ENCODE assay signal across 16 cellular contexts in the genomic region with DNA sequence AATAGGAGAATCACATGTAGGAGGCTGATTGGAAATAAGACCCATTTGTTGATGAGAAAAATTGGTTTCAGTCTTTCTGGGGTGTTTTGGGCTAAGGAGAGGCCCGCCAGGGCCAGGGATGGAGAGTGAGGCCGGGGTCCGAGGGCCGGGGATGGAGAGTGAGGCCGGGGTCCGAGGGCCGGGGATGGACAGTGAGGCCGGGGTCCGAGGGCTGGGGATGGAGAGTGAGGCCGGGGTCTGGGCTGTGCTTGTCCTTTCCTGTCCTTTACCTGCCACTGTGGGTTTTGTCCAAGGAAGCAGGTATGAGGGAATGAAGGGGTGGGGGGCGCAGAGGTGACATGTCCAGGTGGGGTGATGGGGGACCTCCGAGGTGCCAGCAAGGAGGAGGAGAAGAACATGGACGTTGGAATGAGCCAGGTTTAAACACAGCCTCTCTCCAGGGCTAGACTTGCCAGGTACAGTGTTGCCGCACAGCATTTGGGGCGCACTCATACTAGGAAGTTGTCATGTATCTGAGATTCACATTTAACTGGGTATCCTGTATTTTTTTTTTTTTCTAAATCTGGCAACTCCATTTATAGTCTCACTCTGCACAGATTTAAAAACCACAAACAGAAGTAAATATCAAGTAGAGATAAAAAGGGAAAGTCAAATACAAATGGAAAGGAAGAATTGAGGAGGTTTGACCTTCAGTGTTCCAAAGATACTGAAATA. TPM values are rescaled to one million over a fixed set of nuclear protein-coding genes. Genes with fewer than 3 reads are reported as not detected.
DNase-seq lines count a peak whose midpoint lies in the region; ATAC-seq and TF ChIP-seq lines count a peak whose summit lies in the region.
"Had no signal": no experiment of that assay in that cellular context is flagged by ENCODE, and none has a peak within 500 bp of the region (broad histone marks: within the 10 kb centered on the region; RNA-seq: fewer than 3 reads in every experiment).

No MANE protein-coding gene starts in this region.

- peaks cover 14% of the 10 kb centered on the region for H3K36me3 ChIP-seq in BLaER1
- no peaks in the 10 kb centered on the region for H3K36me3 ChIP-seq in CD8-positive, alpha-beta T cell (ENCODE audit: insufficient read depth, low read length)
- no peaks in the 10 kb centered on the region for H3K36me3 ChIP-seq in esophagus muscularis mucosa
- H3K36me3 ChIP-seq in OCI-LY7 (ENCODE audit: insufficient read depth, low read length): no peaks in the 10 kb centered on the region
- H3K36me3 ChIP-seq: adrenal gland, heart right ventricle, right atrium auricular region, vagina had no signal

- whole genome bisulfite sequencing in esophagus muscularis mucosa: 88% methylated on average over 15 of the region's 15 CpGs

- H2AFZ ChIP-seq in OCI-LY7 (ENCODE audit: low read length): no peak overlapping the region

- peaks cover 68% of the 10 kb centered on the region for H4K20me1 ChIP-seq in BLaER1
- H4K20me1 ChIP-seq in OCI-LY7 (ENCODE audit: insufficient read depth, low read length): no peaks in the 10 kb centered on the region

- no peaks in the 10 kb centered on the region for H3K9me2 ChIP-seq in OCI-LY7 (ENCODE audit: insufficient read depth, low read length)

- intact Hi-C loops in CD8-positive, alpha-beta T cell (cut with DNase I, micrococcal nuclease): loop anchor here (1.0 to 2.0 kb wide), 4 partner anchors 9 to 99 kb away; no protein-coding TSS in a partner anchor
- intact Hi-C loops in activated T-helper 1 cell treated with anti-CD3 and anti-CD28 coated beads, Interleukin-12 subunit alpha, Interleukin-12 subunit beta, Interleukin-2, Interleukin-4 antibody, amounts not matched to agents 30 ng/mL and 10 ng/mL and 1 ng/mL, durations not matched to agents 14 hours and 24 hours and 36 hours (cut with micrococcal nuclease): loop anchor here (2.0 kb wide), 1 partner anchor 179 kb away; no protein-coding TSS in a partner anchor
- intact Hi-C loops in esophagus muscularis mucosa (cut with DNase I) (no loop called here), OCI-LY7 (cut with micrococcal nuclease; ENCODE audit: unreplicated experiment) (no loop called here)

- H3K27me3 Mint-ChIP-seq in CD8-positive, alpha-beta T cell (ENCODE audit: low read depth): peaks cover 14% of the 10 kb centered on the region
- H3K27me3 Mint-ChIP-seq in activated T-helper 1 cell treated with anti-CD3 and anti-CD28 coated beads, Interleukin-12 subunit alpha, Interleukin-12 subunit beta, Interleukin-2, Interleukin-4 antibody, amounts not matched to agents 30 ng/mL and 10 ng/mL and 1 ng/mL, durations not matched to agents 14 hours and 24 hours and 36 hours (ENCODE audit: insufficient read depth): peaks cover 20% of the 10 kb centered on the region

- H3K4me2 ChIP-seq in BLaER1 (peak overlapping the region; percentile 96), OCI-LY7 (ENCODE audit: low read length) (no peak overlapping the region)

- H3K27ac Mint-ChIP-seq in CD8-positive, alpha-beta T cell: peak overlapping the region; percentile 18
- H3K27ac Mint-ChIP-seq in activated T-helper 1 cell treated with anti-CD3 and anti-CD28 coated beads, Interleukin-12 subunit alpha, Interleukin-12 subunit beta, Interleukin-2, Interleukin-4 antibody, amounts not matched to agents 30 ng/mL and 10 ng/mL and 1 ng/mL, durations not matched to agents 14 hours and 24 hours and 36 hours: peak overlapping the region; percentile 50

- H3K4me1 Mint-ChIP-seq in CD8-positive, alpha-beta T cell (ENCODE audit: low read depth): peaks cover 64% of the 10 kb centered on the region
- peaks cover 30% of the 10 kb centered on the region for H3K4me1 Mint-ChIP-seq in activated T-helper 1 cell treated with anti-CD3 and anti-CD28 coated beads, Interleukin-12 subunit alpha, Interleukin-12 subunit beta, Interleukin-2, Interleukin-4 antibody, amounts not matched to agents 30 ng/mL and 10 ng/mL and 1 ng/mL, durations not matched to agents 14 hours and 24 hours and 36 hours (ENCODE audit: low read depth)

- TF ChIP-seq POLR2A in esophagus muscularis mucosa (IDR thresholded peaks at IDR 0.05; ENCODE audit: low read depth): no peak

- TF ChIP-seq EP300 in esophagus muscularis mucosa (IDR thresholded peaks at IDR 0.05): no peak

- H3K36me3 Mint-ChIP-seq in CD8-positive, alpha-beta T cell: no peaks in the 10 kb centered on the region
- H3K36me3 Mint-ChIP-seq in activated T-helper 1 cell treated with anti-CD3 and anti-CD28 coated beads, Interleukin-12 subunit alpha, Interleukin-12 subunit beta, Interleukin-2, Interleukin-4 antibody, amounts not matched to agents 30 ng/mL and 10 ng/mL and 1 ng/mL, durations not matched to agents 14 hours and 24 hours and 36 hours (ENCODE audit: low read depth): peaks cover 2% of the 10 kb centered on the region

- peaks cover 99% of the 10 kb centered on the region for H3K4me1 ChIP-seq in BLaER1
- H3K4me1 ChIP-seq in CD8-positive, alpha-beta T cell (ENCODE audit: insufficient read depth, low read length): peaks cover 59% of the 10 kb centered on the region
- peaks cover 34 to 72% (median 60%) of the 10 kb centered on the region in 4 donors for H3K4me1 ChIP-seq in esophagus muscularis mucosa
- peaks cover 29% of the 10 kb centered on the region for H3K4me1 ChIP-seq in OCI-LY7 (ENCODE audit: insufficient read depth, low read length, poor library complexity, severe bottlenecking)

- peaks cover 15% of the 10 kb centered on the region for H3K9me3 ChIP-seq in BLaER1
- no peaks in the 10 kb centered on the region for H3K9me3 ChIP-seq in CD8-positive, alpha-beta T cell (ENCODE audit: low read length)
- H3K9me3 ChIP-seq in esophagus muscularis mucosa: peaks cover 0 to 8% (median 5%) of the 10 kb centered on the region in 4 donors
- no peaks in the 10 kb centered on the region for H3K9me3 ChIP-seq in OCI-LY7 (ENCODE audit: low read length)
- H3K9me3 ChIP-seq: adrenal gland, right atrium auricular region, vagina had no signal

- CTCF ChIA-PET in CD8-positive, alpha-beta T cell (lab: Charles Lee): interaction anchor here (0.7 kb wide), 1 partner anchor 41 kb away, joined by 3 read pairs; no protein-coding TSS in a partner anchor
- CTCF ChIA-PET in OCI-LY7 (lab: Charles Lee; ENCODE audit: unreplicated experiment): no interaction called here

- H3K27me3 ChIP-seq in BLaER1: no peaks in the 10 kb centered on the region
- H3K27me3 ChIP-seq in CD8-positive, alpha-beta T cell (ENCODE audit: insufficient read depth, low read length): no peaks in the 10 kb centered on the region
- no peaks in the 10 kb centered on the region for H3K27me3 ChIP-seq in esophagus muscularis mucosa
- H3K27me3 ChIP-seq: adrenal gland, heart right ventricle, right atrium auricular region, vagina had no signal

- POLR2A ChIA-PET in CD8-positive, alpha-beta T cell (lab: Charles Lee): no interaction called here
- POLR2A ChIA-PET in OCI-LY7 (lab: Charles Lee): no interaction called here

- DNase-seq in CD8-positive, alpha-beta T cell: peak in 2 of 7 experiments; percentile 34 to 65
- no peak for DNase-seq in activated T-helper 1 cell treated with anti-CD3 and anti-CD28 coated beads, Interleukin-12 subunit alpha, Interleukin-12 subunit beta, Interleukin-2, Interleukin-4 antibody, amounts not matched to agents 30 ng/mL and 10 ng/mL and 1 ng/mL, durations not matched to agents 14 hours and 24 hours and 36 hours (ENCODE audit: low spot score)
- DNase-seq in mesenteric fat pad (ENCODE audit: low spot score) (peak; percentile 73), esophagus muscularis mucosa (ENCODE audit: extremely low spot score) (no peak), NCI-H1105 treated with DMSO at 0.1 percent for 48 hours (lab: John Stamatoyannopoulos, UW) (no peak), OCI-LY7 (ENCODE audit: low spot score) (no peak)
- DNase-seq: heart right ventricle, left colon, NCI-H1048, NCI-H446 treated with DMSO at 0.1 percent for 48 hours had no signal

- peak; percentile 7 for ATAC-seq in CD8-positive, alpha-beta T cell
- no peak for ATAC-seq in HG02571 (IDR thresholded peaks at IDR 0.05; ENCODE audit: unreplicated experiment)
- ATAC-seq: left colon, Panc1 had no signal

- peak overlapping the region; percentile 61 for H3K4me3 Mint-ChIP-seq in CD8-positive, alpha-beta T cell
- H3K4me3 Mint-ChIP-seq in activated T-helper 1 cell treated with anti-CD3 and anti-CD28 coated beads, Interleukin-12 subunit alpha, Interleukin-12 subunit beta, Interleukin-2, Interleukin-4 antibody, amounts not matched to agents 30 ng/mL and 10 ng/mL and 1 ng/mL, durations not matched to agents 14 hours and 24 hours and 36 hours: peak overlapping the region; percentile 20

- peaks cover 10% of the 10 kb centered on the region for H3K9me3 Mint-ChIP-seq in CD8-positive, alpha-beta T cell
- H3K9me3 Mint-ChIP-seq in activated T-helper 1 cell treated with anti-CD3 and anti-CD28 coated beads, Interleukin-12 subunit alpha, Interleukin-12 subunit beta, Interleukin-2, Interleukin-4 antibody, amounts not matched to agents 30 ng/mL and 10 ng/mL and 1 ng/mL, durations not matched to agents 14 hours and 24 hours and 36 hours: no peaks in the 10 kb centered on the region

- H3K27ac ChIP-seq in BLaER1 (peak overlapping the region; percentile 99), esophagus muscularis mucosa (replicated peaks in 1 of 4) (no peak overlapping the region), OCI-LY7 (ENCODE audit: low read depth, low read length, poor library complexity, severe bottlenecking) (no peak overlapping the region)
- no peak overlapping the region for H3K27ac ChIP-seq in CD8-positive, alpha-beta T cell (ENCODE audit: low read depth, low read length)
- H3K27ac ChIP-seq: heart right ventricle, right atrium auricular region, vagina had no signal

- H3K79me2 ChIP-seq in OCI-LY7 (ENCODE audit: insufficient read depth, low read depth, low read length): no peaks in the 10 kb centered on the region

- no peak for TF ChIP-seq CTCF in CD8-positive, alpha-beta T cell (IDR thresholded peaks at IDR 0.05)
- no peak for TF ChIP-seq CTCF in esophagus muscularis mucosa (IDR thresholded peaks at IDR 0.05)
- TF ChIP-seq CTCF in OCI-LY7 (conservative IDR thresholded peaks at IDR 0.05; ENCODE audit: low read length): no peak

- peak overlapping the region; percentile 41 for H3K9ac ChIP-seq in BLaER1

- BruUV-seq in OCI-LY7 (replicated peaks; lab: Mats Ljungman, UMichigan): no TSS peak

- H3K4me3 ChIP-seq in BLaER1 (peak overlapping the region; percentile 51), esophagus muscularis mucosa (no peak overlapping the region), OCI-LY7 (ENCODE audit: low read depth, low read length, poor library complexity, severe bottlenecking) (no peak overlapping the region)
- peak overlapping the region; percentile 37 for H3K4me3 ChIP-seq in CD8-positive, alpha-beta T cell (ENCODE audit: low read depth, low read length)
- H3K4me3 ChIP-seq: adrenal gland, heart right ventricle, right atrium auricular region, vagina had no signal

RNA-seq across cellular contexts. Expression of gene RGS12, which starts 8.8 kb away (rescaled TPM):
- 1 to 10 TPM; 4.4 to 7.6 TPM for total RNA-seq in CD8-positive, alpha-beta T cell
- 3.1 and 3.6 TPM in 2 replicates for total RNA-seq in activated T-helper 1 cell treated with anti-CD3 and anti-CD28 coated beads, Interleukin-12 subunit alpha, Interleukin-12 subunit beta, Interleukin-2, Interleukin-4 antibody, amounts not matched to agents 30 ng/mL and 10 ng/mL and 1 ng/mL, durations not matched to agents 14 hours and 24 hours and 36 hours
- total RNA-seq in mesenteric fat pad: 26.3 TPM
- total RNA-seq in esophagus muscularis mucosa: 10 to 100 TPM; 16.2 to 23.0 (median 19.2) TPM
- 6.4 and 9.4 TPM in 2 replicates for total RNA-seq in OCI-LY7 (2014; rRNA removed; shearing (Covaris generic))
- 5.2 and 6.5 TPM in 2 replicates for total RNA-seq in OCI-LY7 (2022)

RNA-seq across cellular contexts. Expression of gene MSANTD1, which starts 52.6 kb away (rescaled TPM):
- under 1 TPM; 0.39 to 0.76 TPM for total RNA-seq in CD8-positive, alpha-beta T cell
- total RNA-seq in activated T-helper 1 cell treated with anti-CD3 and anti-CD28 coated beads, Interleukin-12 subunit alpha, Interleukin-12 subunit beta, Interleukin-2, Interleukin-4 antibody, amounts not matched to agents 30 ng/mL and 10 ng/mL and 1 ng/mL, durations not matched to agents 14 hours and 24 hours and 36 hours: 0.73 and 1.2 TPM in 2 replicates
- 0.80 TPM for total RNA-seq in mesenteric fat pad
- under 1 TPM; 0.06 to 0.83 (median 0.40) TPM for total RNA-seq in esophagus muscularis mucosa
- 0.08 and 0.13 TPM in 2 replicates for total RNA-seq in OCI-LY7 (2014; rRNA removed; shearing (Covaris generic))
- total RNA-seq in OCI-LY7 (2022): 0.53 and 1.0 TPM in 2 replicates
- total RNA-seq: right atrium auricular region had no signal

Comparison
In these comparisons a context has a peak if more than half of its experiments do, and no peak if none do; other contexts are left out.
1. H3K4me3 ChIP-seq: peak in BLaER1 (single experiment) and CD8-positive, alpha-beta T cell (single experiment); none in esophagus muscularis mucosa (0 of 4) and OCI-LY7 (single experiment).
2. intact Hi-C loops: an anchor here in CD8-positive, alpha-beta T cell (1.0 to 2.0 kb wide) and activated T-helper 1 cell treated with anti-CD3 and anti-CD28 coated beads, Interleukin-12 subunit alpha, Interleukin-12 subunit beta, Interleukin-2, Interleukin-4 antibody, amounts not matched to agents 30 ng/mL and 10 ng/mL and 1 ng/mL, durations not matched to agents 14 hours and 24 hours and 36 hours (2.0 kb wide); none called in esophagus muscularis mucosa and OCI-LY7.